ENCODE assay signal across 8 cellular contexts in the genomic region with DNA sequence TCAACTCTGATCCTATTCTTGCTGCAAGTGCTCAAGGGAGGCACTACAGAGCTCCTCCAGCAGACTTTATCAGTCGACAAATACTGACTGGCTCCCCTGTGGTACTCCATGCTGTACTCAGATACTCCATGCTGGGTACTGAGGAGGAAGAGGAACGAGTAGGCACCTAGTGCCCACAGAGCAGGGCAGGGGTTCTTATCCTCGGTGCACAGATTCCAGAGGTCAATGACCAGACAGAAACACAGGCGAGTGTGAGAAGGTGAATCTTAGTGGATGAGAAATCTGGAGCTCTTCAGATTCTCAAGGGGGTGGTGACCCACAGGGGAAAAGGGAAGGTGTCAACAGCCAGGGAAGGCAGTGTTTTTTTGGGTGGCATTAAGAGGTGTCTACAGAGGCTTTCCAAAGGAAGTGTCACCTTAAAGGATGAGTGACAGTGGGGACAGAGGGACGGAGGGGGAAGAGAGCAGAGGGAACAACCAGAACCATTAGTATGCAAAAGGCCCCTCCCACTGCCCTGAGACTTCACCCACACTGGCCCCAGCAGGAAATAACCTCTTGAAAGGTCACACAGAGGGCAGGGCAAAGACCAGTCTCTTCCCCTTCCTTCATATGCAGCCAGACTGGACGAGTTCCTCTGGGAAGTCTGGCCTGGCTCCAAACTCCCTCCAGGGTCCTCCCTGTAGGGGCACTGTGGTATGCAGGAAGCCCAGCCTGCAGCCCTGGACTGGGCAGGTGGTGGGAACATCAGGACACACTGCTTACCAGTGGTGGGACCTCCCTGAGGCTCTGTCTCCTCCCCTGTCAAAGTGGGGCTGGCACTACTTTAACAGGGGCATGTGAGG. TPM values are rescaled to one million over a fixed set of nuclear protein-coding genes. Genes with fewer than 3 reads are reported as not detected.
DNase-seq lines count a peak whose midpoint lies in the region; ATAC-seq and TF ChIP-seq lines count a peak whose summit lies in the region.

No MANE protein-coding gene starts in this region.

- H3K36me3 ChIP-seq in mesodermal cell (ENCODE audit: control insufficient read depth, insufficient read depth, low read length), result peaks cover 23% of the 10 kb centered on the region

- peak overlapping the region; percentile 78 for H3K27ac Mint-ChIP-seq in activated naive CD8-positive, alpha-beta T cell treated with anti-CD3 and anti-CD28 coated beads for 36 hours

- WGBS in mesodermal cell (ENCODE audit: insufficient coverage in 2 of 2), 2 experiments, result 88 to 97% methylated on average over 4 to 5 of the region's 6 CpGs

- POLR2A ChIA-PET in HEK293T (lab: Yijun Ruan, JAX), result interaction anchor here (1.1 to 1.6 kb wide), 2 partner anchors 13 to 27 kb away, joined by 4 to 5 read pairs; a partner anchor contains a TSS

- ATAC-seq in GM18861 (IDR thresholded peaks at IDR 0.05; ENCODE audit: unreplicated experiment) (peak; percentile 41), HG03354 (IDR thresholded peaks at IDR 0.05; ENCODE audit: poor library complexity, severe bottlenecking, unreplicated experiment) (peak; percentile 53), GM21390 (IDR thresholded peaks at IDR 0.05; ENCODE audit: unreplicated experiment) (no peak)

- H3K36me3 Mint-ChIP-seq in activated naive CD8-positive, alpha-beta T cell treated with anti-CD3 and anti-CD28 coated beads for 36 hours, result peaks cover 46% of the 10 kb centered on the region

- DNase-seq in activated naive CD8-positive, alpha-beta T cell treated with anti-CD3 and anti-CD28 coated beads for 36 hours, result no peak
- no peak for DNase-seq in NCI-H2171 treated with DMSO at 0.1 percent for 48 hours (lab: John Stamatoyannopoulos, UW)
- DNase-seq in HEK293T (ENCODE audit: extremely low spot score), result no peak
- DNase-seq in DMS153 (lab: John Stamatoyannopoulos, UW), result no peak

- H3K4me1 ChIP-seq in mesodermal cell (ENCODE audit: control insufficient read depth, insufficient read depth, low read length, poor library complexity, severe bottlenecking), result peaks cover 37% of the 10 kb centered on the region

- peak overlapping the region; percentile 51 for H3K27ac ChIP-seq in mesodermal cell (ENCODE audit: low read depth, low read length, severe bottlenecking)

- no peaks in the 10 kb centered on the region for H3K9me3 Mint-ChIP-seq in activated naive CD8-positive, alpha-beta T cell treated with anti-CD3 and anti-CD28 coated beads for 36 hours

- H3K27me3 Mint-ChIP-seq in activated naive CD8-positive, alpha-beta T cell treated with anti-CD3 and anti-CD28 coated beads for 36 hours, result no peaks in the 10 kb centered on the region

- H3K9me3 ChIP-seq in mesodermal cell (ENCODE audit: control insufficient read depth, low read length), result no peaks in the 10 kb centered on the region

- H3K4me3 ChIP-seq in mesodermal cell (ENCODE audit: extremely low read depth, insufficient read depth, low read length, poor library complexity, severe bottlenecking), result no peak overlapping the region

- CTCF ChIA-PET in HEK293T (lab: Yijun Ruan, JAX), result interaction anchor here (0.6 kb wide), 1 partner anchor 11 kb away, joined by 5 read pairs; no protein-coding TSS in a partner anchor

- no peak overlapping the region for H3K4me3 Mint-ChIP-seq in activated naive CD8-positive, alpha-beta T cell treated with anti-CD3 and anti-CD28 coated beads for 36 hours

- H3K4me1 Mint-ChIP-seq in activated naive CD8-positive, alpha-beta T cell treated with anti-CD3 and anti-CD28 coated beads for 36 hours, result peaks cover 78% of the 10 kb centered on the region

TF ChIP-seq in HEK293T, 16 proteins besides CTCF, POLR2A, EP300 and RAD21:
- TF ChIP-seq FOXK2 (IDR thresholded peaks at IDR 0.05), result no peak
- TF ChIP-seq HDGF (IDR thresholded peaks at IDR 0.05; ENCODE audit: borderline replicate concordance), result no peak
- TF ChIP-seq ZNF384 (IDR thresholded peaks at IDR 0.05), result no peak
- TF ChIP-seq, protein P1, sequence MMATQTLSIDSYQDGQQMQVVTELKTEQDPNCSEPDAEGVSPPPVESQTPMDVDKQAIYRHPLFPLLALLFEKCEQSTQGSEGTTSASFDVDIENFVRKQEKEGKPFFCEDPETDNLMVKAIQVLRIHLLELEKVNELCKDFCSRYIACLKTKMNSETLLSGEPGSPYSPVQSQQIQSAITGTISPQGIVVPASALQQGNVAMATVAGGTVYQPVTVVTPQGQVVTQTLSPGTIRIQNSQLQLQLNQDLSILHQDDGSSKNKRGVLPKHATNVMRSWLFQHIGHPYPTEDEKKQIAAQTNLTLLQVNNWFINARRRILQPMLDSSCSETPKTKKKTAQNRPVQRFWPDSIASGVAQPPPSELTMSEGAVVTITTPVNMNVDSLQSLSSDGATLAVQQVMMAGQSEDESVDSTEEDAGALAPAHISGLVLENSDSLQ (IDR thresholded peaks at IDR 0.05), result no peak
- TF ChIP-seq ELF4 (IDR thresholded peaks at IDR 0.05), result no peak
- no peak for TF ChIP-seq CTBP1 (IDR thresholded peaks at IDR 0.05; ENCODE audit: borderline replicate concordance)
- no peak for TF ChIP-seq TARDBP (IDR thresholded peaks at IDR 0.05)
- TF ChIP-seq FOXM1 (IDR thresholded peaks at IDR 0.05; ENCODE audit: borderline replicate concordance), result no peak
- TF ChIP-seq BHLHE40 (IDR thresholded peaks at IDR 0.05; ENCODE audit: borderline replicate concordance), result no peak
- TF ChIP-seq SP1 (IDR thresholded peaks at IDR 0.05), result no peak
- no peak for TF ChIP-seq L3MBTL2 (conservative IDR thresholded peaks at IDR 0.05)
- TF ChIP-seq FOXA1 (IDR thresholded peaks at IDR 0.05), result no peak
- TF ChIP-seq ARNT (IDR thresholded peaks at IDR 0.05), result no peak

RNA-seq across cellular contexts. Expression of a gene that starts 27.5 kb away (rescaled TPM):
- 10 to 100 TPM; 48.8 to 55.4 TPM for total RNA-seq in activated naive CD8-positive, alpha-beta T cell treated with anti-CD3 and anti-CD28 coated beads for 36 hours
- polyA plus RNA-seq in mesodermal cell (2013, experiment 1 of 2), result 34.0 TPM
- 32.3 TPM for polyA plus RNA-seq in mesodermal cell (2013, experiment 2 of 2)

RNA-seq across cellular contexts. Expression of a gene that starts 30.4 kb away (rescaled TPM):
- total RNA-seq in activated naive CD8-positive, alpha-beta T cell treated with anti-CD3 and anti-CD28 coated beads for 36 hours, result 10 to 100 TPM; 63.1 to 67.4 TPM
- 25.5 TPM for polyA plus RNA-seq in mesodermal cell (2013, experiment 1 of 2)
- 18.9 TPM for polyA plus RNA-seq in mesodermal cell (2013, experiment 2 of 2)
